In genomic region chr3:10178892-10179291, GRCh38 we compare ENCODE assay signal across 21 cellular contexts.
"Had no signal": no experiment of that assay in that cellular context is flagged by ENCODE, and none has a peak within 500 bp of the region (broad histone marks: within the 10 kb centered on the region; RNA-seq: fewer than 3 reads in every experiment).

No MANE protein-coding gene starts in this region.

- H3K9me3 ChIP-seq: adrenal gland, pancreas, psoas muscle, right atrium auricular region, thyroid gland had no signal

- DNase-seq: activated CD4-positive, alpha-beta T cell treated with anti-CD3 and anti-CD28 coated beads, Interleukin-2, amount 50 U/mL, for 48 hours; activated gamma-delta T cell; activated naive CD4-positive, alpha-beta T cell treated with anti-CD3 and anti-CD28 coated beads, Interleukin-2, amount 50 U/mL, for 16 hours; adrenal gland; central memory CD4-positive, alpha-beta T cell; dermis blood vessel endothelial cell; effector CD8-positive, alpha-beta T cell; foreskin keratinocyte; nephron progenitor cell; pancreas; psoas muscle; stimulated activated CD4-positive, alpha-beta T cell treated with anti-CD3 and anti-CD28 coated beads, Interleukin-4, amount 100 ng/mL, for 24 hours; stimulated activated naive CD8-positive, alpha-beta T cell treated with anti-CD3 and anti-CD28 coated beads, Interleukin-15, Interleukin-2, amounts not matched to agents 100 U/mL and 50 U/mL, for 24 hours; T-helper 1 cell; T1000; thyroid gland had no signal

- H3K9me3 Mint-ChIP-seq: activated T-helper 1 cell treated with anti-CD3 and anti-CD28 coated beads, Interleukin-12 subunit alpha, Interleukin-12 subunit beta, Interleukin-2, Interleukin-4 antibody, amounts not matched to agents 30 ng/mL and 10 ng/mL and 1 ng/mL, durations not matched to agents 14 hours and 24 hours and 36 hours; mesothelial cell of epicardium; nephron progenitor cell had no signal

- H3K4me3 Mint-ChIP-seq: activated T-helper 1 cell treated with anti-CD3 and anti-CD28 coated beads, Interleukin-12 subunit alpha, Interleukin-12 subunit beta, Interleukin-2, Interleukin-4 antibody, amounts not matched to agents 30 ng/mL and 10 ng/mL and 1 ng/mL, durations not matched to agents 14 hours and 24 hours and 36 hours; mesothelial cell of epicardium; nephron progenitor cell; WTC11 had no signal

- ATAC-seq: foreskin keratinocyte; pancreas; psoas muscle; stimulated activated naive CD8-positive, alpha-beta T cell treated with anti-CD3 and anti-CD28 coated beads, Interleukin-15, Interleukin-2, amounts not matched to agents 100 U/mL and 50 U/mL, for 24 hours; WTC11 had no signal

- H3K27ac Mint-ChIP-seq: activated T-helper 1 cell treated with anti-CD3 and anti-CD28 coated beads, Interleukin-12 subunit alpha, Interleukin-12 subunit beta, Interleukin-2, Interleukin-4 antibody, amounts not matched to agents 30 ng/mL and 10 ng/mL and 1 ng/mL, durations not matched to agents 14 hours and 24 hours and 36 hours; mesothelial cell of epicardium; nephron progenitor cell; WTC11 had no signal

- H3K36me3 Mint-ChIP-seq: mesothelial cell of epicardium, WTC11 had no signal

- H3K4me1 ChIP-seq: pancreas, psoas muscle, right atrium auricular region had no signal

- H3K27me3 ChIP-seq: adrenal gland, foreskin keratinocyte, pancreas, right atrium auricular region, thyroid gland had no signal

- H3K27ac ChIP-seq: adrenal gland, foreskin keratinocyte, pancreas, psoas muscle, right atrium auricular region, thyroid gland had no signal

- H3K36me3 ChIP-seq: adrenal gland, pancreas, right atrium auricular region, thyroid gland had no signal

- H3K4me3 ChIP-seq: adrenal gland, lung, pancreas, psoas muscle, right atrium auricular region, thyroid gland had no signal

- H3K4me1 Mint-ChIP-seq: mesothelial cell of epicardium, WTC11 had no signal
